Comparison of ENCODE assay signal across 1 cellular context in the genomic region with DNA sequence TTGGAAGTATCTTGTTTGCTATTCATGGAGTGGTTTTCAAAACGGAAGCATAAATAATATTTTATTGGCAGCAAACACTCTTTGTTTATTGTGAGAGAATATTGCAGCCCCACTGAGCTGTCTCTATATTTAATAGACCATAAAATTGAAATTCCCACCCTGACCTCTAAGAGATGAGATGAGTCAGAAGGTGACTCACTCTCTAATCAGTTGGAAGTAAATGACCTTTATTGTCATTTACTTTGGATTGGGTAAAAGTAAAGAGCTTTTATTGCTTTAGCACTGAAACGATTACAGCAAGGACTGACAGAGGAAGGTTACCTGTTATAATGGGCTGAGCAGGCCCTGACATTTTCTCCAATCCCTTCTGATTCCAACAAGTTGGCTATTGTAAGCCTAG.
TF ChIP-seq lines count a peak whose summit lies in the region.

No MANE protein-coding gene starts in this region.

TF ChIP-seq in HEK293, 187 proteins besides CTCF, POLR2A, EP300 and RAD21 (continued from another document and continues in another):
- TF ChIP-seq TCF7L2 (IDR thresholded peaks at IDR 0.05; ENCODE audit: borderline replicate concordance, low read depth, low read length) = peak; percentile 92; the same call in 1 of the 2 replicates
- no peak for TF ChIP-seq ZBTB7A (tag by site-specific recombination; IDR thresholded peaks at IDR 0.05; ENCODE audit: low read depth)
- no peak for TF ChIP-seq ZNF776 (tag by site-specific recombination; IDR thresholded peaks at IDR 0.05; ENCODE audit: borderline replicate concordance)
- TF ChIP-seq, protein P1, sequence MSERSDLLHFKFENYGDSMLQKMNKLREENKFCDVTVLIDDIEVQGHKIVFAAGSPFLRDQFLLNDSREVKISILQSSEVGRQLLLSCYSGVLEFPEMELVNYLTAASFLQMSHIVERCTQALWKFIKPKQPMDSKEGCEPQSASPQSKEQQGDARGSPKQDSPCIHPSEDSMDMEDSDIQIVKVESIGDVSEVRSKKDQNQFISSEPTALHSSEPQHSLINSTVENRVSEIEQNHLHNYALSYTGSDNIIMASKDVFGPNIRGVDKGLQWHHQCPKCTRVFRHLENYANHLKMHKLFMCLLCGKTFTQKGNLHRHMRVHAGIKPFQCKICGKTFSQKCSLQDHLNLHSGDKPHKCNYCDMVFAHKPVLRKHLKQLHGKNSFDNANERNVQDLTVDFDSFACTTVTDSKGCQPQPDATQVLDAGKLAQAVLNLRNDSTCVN (tag by site-specific recombination; optimal IDR thresholded peaks at IDR 0.05) = no peak
- TF ChIP-seq GLI2 (tag by site-specific recombination; IDR thresholded peaks at IDR 0.05; ENCODE audit: borderline replicate concordance, low read depth) = peak; percentile 99
- no peak for TF ChIP-seq ZNF544 (tag by site-specific recombination; IDR thresholded peaks at IDR 0.05)
- no peak for TF ChIP-seq ZNF585B (tag by site-specific recombination; IDR thresholded peaks at IDR 0.05)
- TF ChIP-seq, protein P2, sequence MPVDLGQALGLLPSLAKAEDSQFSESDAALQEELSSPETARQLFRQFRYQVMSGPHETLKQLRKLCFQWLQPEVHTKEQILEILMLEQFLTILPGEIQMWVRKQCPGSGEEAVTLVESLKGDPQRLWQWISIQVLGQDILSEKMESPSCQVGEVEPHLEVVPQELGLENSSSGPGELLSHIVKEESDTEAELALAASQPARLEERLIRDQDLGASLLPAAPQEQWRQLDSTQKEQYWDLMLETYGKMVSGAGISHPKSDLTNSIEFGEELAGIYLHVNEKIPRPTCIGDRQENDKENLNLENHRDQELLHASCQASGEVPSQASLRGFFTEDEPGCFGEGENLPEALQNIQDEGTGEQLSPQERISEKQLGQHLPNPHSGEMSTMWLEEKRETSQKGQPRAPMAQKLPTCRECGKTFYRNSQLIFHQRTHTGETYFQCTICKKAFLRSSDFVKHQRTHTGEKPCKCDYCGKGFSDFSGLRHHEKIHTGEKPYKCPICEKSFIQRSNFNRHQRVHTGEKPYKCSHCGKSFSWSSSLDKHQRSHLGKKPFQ (tag by site-specific recombination; IDR thresholded peaks at IDR 0.05) = peak; percentile 83
- TF ChIP-seq, protein P3, sequence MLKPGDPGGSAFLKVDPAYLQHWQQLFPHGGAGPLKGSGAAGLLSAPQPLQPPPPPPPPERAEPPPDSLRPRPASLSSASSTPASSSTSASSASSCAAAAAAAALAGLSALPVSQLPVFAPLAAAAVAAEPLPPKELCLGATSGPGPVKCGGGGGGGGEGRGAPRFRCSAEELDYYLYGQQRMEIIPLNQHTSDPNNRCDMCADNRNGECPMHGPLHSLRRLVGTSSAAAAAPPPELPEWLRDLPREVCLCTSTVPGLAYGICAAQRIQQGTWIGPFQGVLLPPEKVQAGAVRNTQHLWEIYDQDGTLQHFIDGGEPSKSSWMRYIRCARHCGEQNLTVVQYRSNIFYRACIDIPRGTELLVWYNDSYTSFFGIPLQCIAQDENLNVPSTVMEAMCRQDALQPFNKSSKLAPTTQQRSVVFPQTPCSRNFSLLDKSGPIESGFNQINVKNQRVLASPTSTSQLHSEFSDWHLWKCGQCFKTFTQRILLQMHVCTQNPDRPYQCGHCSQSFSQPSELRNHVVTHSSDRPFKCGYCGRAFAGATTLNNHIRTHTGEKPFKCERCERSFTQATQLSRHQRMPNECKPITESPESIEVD (tag by site-specific recombination; IDR thresholded peaks at IDR 0.05) = peak; percentile 99
- TF ChIP-seq WT1 (tag by site-specific recombination; IDR thresholded peaks at IDR 0.05) = peak; percentile 80
- TF ChIP-seq ZNF146 (tag by site-specific recombination; IDR thresholded peaks at IDR 0.05) = peak; percentile 43; the same call in 1 of the 2 replicates
- TF ChIP-seq ZNF248 (tag by site-specific recombination; IDR thresholded peaks at IDR 0.05) = no peak
- no peak for TF ChIP-seq ZNF514 (tag by site-specific recombination; IDR thresholded peaks at IDR 0.05)
- no peak for TF ChIP-seq ZNF624 (tag by site-specific recombination; IDR thresholded peaks at IDR 0.05)
- TF ChIP-seq ZFP3 (tag by site-specific recombination; IDR thresholded peaks at IDR 0.05; ENCODE audit: low read depth) = no peak
- TF ChIP-seq ZNF394 (tag by site-specific recombination; IDR thresholded peaks at IDR 0.05; ENCODE audit: borderline replicate concordance) = peak; percentile 78
- 0 out of 2 replicates have a peak, but pooled peaks have one; percentile 46 for TF ChIP-seq ZNF621 (tag by site-specific recombination; IDR thresholded peaks at IDR 0.05)
- no peak for TF ChIP-seq ZNF677 (tag by site-specific recombination; IDR thresholded peaks at IDR 0.05)
- TF ChIP-seq, protein P4, sequence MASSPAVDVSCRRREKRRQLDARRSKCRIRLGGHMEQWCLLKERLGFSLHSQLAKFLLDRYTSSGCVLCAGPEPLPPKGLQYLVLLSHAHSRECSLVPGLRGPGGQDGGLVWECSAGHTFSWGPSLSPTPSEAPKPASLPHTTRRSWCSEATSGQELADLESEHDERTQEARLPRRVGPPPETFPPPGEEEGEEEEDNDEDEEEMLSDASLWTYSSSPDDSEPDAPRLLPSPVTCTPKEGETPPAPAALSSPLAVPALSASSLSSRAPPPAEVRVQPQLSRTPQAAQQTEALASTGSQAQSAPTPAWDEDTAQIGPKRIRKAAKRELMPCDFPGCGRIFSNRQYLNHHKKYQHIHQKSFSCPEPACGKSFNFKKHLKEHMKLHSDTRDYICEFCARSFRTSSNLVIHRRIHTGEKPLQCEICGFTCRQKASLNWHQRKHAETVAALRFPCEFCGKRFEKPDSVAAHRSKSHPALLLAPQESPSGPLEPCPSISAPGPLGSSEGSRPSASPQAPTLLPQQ (tag by site-specific recombination; IDR thresholded peaks at IDR 0.05) = peak; percentile 72; the same call in 1 of the 2 replicates
- TF ChIP-seq ZNF202 (tag by site-specific recombination; IDR thresholded peaks at IDR 0.05; ENCODE audit: borderline replicate concordance) = no peak
- no peak for TF ChIP-seq ZNF791 (tag by site-specific recombination; IDR thresholded peaks at IDR 0.05)
- TF ChIP-seq ZBTB21 (tag by site-specific recombination; IDR thresholded peaks at IDR 0.05) = peak; percentile 73
- TF ChIP-seq ZNF175 (tag by site-specific recombination; IDR thresholded peaks at IDR 0.05) = no peak
- no peak; the same call in 1 of the 2 replicates for TF ChIP-seq KLF1 (tag by site-specific recombination; IDR thresholded peaks at IDR 0.05)
- peak; percentile 59 for TF ChIP-seq ZNF664 (tag by site-specific recombination; IDR thresholded peaks at IDR 0.05)
- TF ChIP-seq GLI4 (tag by site-specific recombination; IDR thresholded peaks at IDR 0.05) = no peak
- TF ChIP-seq ZNF37A (tag by site-specific recombination; IDR thresholded peaks at IDR 0.05) = peak; percentile 53; the same call in 1 of the 2 replicates
- TF ChIP-seq ZNF404 (tag by site-specific recombination; IDR thresholded peaks at IDR 0.05) = no peak
- TF ChIP-seq ZNF132 (tag by site-specific recombination; IDR thresholded peaks at IDR 0.05; ENCODE audit: borderline replicate concordance) = no peak
- TF ChIP-seq HOXD13 (CRISPR knock-in tag; IDR thresholded peaks at IDR 0.05; ENCODE audit: borderline replicate concordance) = peak; percentile 90; the same call in 1 of the 2 replicates
- no peak for TF ChIP-seq PRDM1 (tag by site-specific recombination; IDR thresholded peaks at IDR 0.05)
- peak; percentile 35 for TF ChIP-seq ZNF623 (tag by site-specific recombination; IDR thresholded peaks at IDR 0.05)
- no peak for TF ChIP-seq ZNF302 (tag by site-specific recombination; IDR thresholded peaks at IDR 0.05; ENCODE audit: low read depth)
- TF ChIP-seq RBAK (tag by site-specific recombination; IDR thresholded peaks at IDR 0.05) = no peak
- TF ChIP-seq ZNF785 (tag by site-specific recombination; IDR thresholded peaks at IDR 0.05) = no peak
- TF ChIP-seq ZNF324 (tag by site-specific recombination; IDR thresholded peaks at IDR 0.05) = peak; percentile 89
- TF ChIP-seq KLF8 (tag by site-specific recombination; IDR thresholded peaks at IDR 0.05) = peak; percentile 92
- TF ChIP-seq ZNF423 (tag by site-specific recombination; IDR thresholded peaks at IDR 0.05) = no peak
- TF ChIP-seq, protein P5, sequence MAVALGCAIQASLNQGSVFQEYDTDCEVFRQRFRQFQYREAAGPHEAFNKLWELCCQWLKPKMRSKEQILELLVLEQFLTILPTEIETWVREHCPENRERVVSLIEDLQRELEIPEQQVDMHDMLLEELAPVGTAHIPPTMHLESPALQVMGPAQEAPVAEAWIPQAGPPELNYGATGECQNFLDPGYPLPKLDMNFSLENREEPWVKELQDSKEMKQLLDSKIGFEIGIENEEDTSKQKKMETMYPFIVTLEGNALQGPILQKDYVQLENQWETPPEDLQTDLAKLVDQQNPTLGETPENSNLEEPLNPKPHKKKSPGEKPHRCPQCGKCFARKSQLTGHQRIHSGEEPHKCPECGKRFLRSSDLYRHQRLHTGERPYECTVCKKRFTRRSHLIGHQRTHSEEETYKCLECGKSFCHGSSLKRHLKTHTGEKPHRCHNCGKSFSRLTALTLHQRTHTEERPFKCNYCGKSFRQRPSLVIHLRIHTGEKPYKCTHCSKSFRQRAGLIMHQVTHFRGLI (tag by site-specific recombination; IDR thresholded peaks at IDR 0.05) = peak; percentile 80
- TF ChIP-seq ZNF558 (tag by site-specific recombination; IDR thresholded peaks at IDR 0.05) = peak; percentile 68; the same call in 1 of the 2 replicates
- TF ChIP-seq ZNF610 (tag by site-specific recombination; IDR thresholded peaks at IDR 0.05; ENCODE audit: borderline replicate concordance) = no peak
- TF ChIP-seq ZSCAN30 (tag by site-specific recombination; IDR thresholded peaks at IDR 0.05) = peak; percentile 85; the same call in 1 of the 2 replicates
- TF ChIP-seq, protein P6, sequence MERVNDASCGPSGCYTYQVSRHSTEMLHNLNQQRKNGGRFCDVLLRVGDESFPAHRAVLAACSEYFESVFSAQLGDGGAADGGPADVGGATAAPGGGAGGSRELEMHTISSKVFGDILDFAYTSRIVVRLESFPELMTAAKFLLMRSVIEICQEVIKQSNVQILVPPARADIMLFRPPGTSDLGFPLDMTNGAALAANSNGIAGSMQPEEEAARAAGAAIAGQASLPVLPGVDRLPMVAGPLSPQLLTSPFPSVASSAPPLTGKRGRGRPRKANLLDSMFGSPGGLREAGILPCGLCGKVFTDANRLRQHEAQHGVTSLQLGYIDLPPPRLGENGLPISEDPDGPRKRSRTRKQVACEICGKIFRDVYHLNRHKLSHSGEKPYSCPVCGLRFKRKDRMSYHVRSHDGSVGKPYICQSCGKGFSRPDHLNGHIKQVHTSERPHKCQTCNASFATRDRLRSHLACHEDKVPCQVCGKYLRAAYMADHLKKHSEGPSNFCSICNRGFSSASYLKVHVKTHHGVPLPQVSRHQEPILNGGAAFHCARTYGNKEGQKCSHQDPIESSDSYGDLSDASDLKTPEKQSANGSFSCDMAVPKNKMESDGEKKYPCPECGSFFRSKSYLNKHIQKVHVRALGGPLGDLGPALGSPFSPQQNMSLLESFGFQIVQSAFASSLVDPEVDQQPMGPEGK (tag by site-specific recombination; IDR thresholded peaks at IDR 0.05) = peak; percentile 64; the same call in 1 of the 2 replicates
- peak; percentile 97 for TF ChIP-seq ZNF24 (tag by site-specific recombination; IDR thresholded peaks at IDR 0.05)
- TF ChIP-seq, protein P7, sequence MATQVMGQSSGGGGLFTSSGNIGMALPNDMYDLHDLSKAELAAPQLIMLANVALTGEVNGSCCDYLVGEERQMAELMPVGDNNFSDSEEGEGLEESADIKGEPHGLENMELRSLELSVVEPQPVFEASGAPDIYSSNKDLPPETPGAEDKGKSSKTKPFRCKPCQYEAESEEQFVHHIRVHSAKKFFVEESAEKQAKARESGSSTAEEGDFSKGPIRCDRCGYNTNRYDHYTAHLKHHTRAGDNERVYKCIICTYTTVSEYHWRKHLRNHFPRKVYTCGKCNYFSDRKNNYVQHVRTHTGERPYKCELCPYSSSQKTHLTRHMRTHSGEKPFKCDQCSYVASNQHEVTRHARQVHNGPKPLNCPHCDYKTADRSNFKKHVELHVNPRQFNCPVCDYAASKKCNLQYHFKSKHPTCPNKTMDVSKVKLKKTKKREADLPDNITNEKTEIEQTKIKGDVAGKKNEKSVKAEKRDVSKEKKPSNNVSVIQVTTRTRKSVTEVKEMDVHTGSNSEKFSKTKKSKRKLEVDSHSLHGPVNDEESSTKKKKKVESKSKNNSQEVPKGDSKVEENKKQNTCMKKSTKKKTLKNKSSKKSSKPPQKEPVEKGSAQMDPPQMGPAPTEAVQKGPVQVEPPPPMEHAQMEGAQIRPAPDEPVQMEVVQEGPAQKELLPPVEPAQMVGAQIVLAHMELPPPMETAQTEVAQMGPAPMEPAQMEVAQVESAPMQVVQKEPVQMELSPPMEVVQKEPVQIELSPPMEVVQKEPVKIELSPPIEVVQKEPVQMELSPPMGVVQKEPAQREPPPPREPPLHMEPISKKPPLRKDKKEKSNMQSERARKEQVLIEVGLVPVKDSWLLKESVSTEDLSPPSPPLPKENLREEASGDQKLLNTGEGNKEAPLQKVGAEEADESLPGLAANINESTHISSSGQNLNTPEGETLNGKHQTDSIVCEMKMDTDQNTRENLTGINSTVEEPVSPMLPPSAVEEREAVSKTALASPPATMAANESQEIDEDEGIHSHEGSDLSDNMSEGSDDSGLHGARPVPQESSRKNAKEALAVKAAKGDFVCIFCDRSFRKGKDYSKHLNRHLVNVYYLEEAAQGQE (tag by site-specific recombination; IDR thresholded peaks at IDR 0.05) = no peak
- TF ChIP-seq REPIN1 (tag by site-specific recombination; IDR thresholded peaks at IDR 0.05; ENCODE audit: low read depth) = no peak
- TF ChIP-seq ZFP37 (tag by site-specific recombination; IDR thresholded peaks at IDR 0.05) = peak; percentile 60; the same call in 1 of the 2 replicates
- peak; percentile 84; the same call in 1 of the 2 replicates for TF ChIP-seq ZNF391 (tag by site-specific recombination; IDR thresholded peaks at IDR 0.05; ENCODE audit: borderline replicate concordance, low read depth)
- TF ChIP-seq, protein P8, sequence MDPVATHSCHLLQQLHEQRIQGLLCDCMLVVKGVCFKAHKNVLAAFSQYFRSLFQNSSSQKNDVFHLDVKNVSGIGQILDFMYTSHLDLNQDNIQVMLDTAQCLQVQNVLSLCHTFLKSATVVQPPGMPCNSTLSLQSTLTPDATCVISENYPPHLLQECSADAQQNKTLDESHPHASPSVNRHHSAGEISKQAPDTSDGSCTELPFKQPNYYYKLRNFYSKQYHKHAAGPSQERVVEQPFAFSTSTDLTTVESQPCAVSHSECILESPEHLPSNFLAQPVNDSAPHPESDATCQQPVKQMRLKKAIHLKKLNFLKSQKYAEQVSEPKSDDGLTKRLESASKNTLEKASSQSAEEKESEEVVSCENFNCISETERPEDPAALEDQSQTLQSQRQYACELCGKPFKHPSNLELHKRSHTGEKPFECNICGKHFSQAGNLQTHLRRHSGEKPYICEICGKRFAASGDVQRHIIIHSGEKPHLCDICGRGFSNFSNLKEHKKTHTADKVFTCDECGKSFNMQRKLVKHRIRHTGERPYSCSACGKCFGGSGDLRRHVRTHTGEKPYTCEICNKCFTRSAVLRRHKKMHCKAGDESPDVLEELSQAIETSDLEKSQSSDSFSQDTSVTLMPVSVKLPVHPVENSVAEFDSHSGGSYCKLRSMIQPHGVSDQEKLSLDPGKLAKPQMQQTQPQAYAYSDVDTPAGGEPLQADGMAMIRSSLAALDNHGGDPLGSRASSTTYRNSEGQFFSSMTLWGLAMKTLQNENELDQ (tag by site-specific recombination; IDR thresholded peaks at IDR 0.05; ENCODE audit: low read depth) = no peak
